7 cellular contexts compared by ENCODE assay signal in genomic region chr22:30560643-30561202, GRCh38. TPM values are rescaled to one million over a fixed set of nuclear protein-coding genes. Genes with fewer than 3 reads are reported as not detected.
A peak's percentile ranks its signal among the peaks of the same experiment; 100 is the strongest.
DNase-seq lines count a peak whose midpoint lies in the region; TF ChIP-seq lines count a peak whose summit lies in the region.
"Not testable (repeated sequence)": the region's sequence is repeated elsewhere in the genome, so short reads cannot be mapped to it uniquely, and the experiment has no call there.
"Had no signal": no experiment of that assay in that cellular context is flagged by ENCODE, and none has a peak within 500 bp of the region (broad histone marks: within the 10 kb centered on the region; RNA-seq: fewer than 3 reads in every experiment).

No MANE protein-coding gene starts in this region.

- not testable (repeated sequence) for H3K27me3 ChIP-seq in GM06990 (replicated peaks; ENCODE audit: control insufficient read depth, insufficient read depth, low read length); Karpas-422 (ENCODE audit: low read length)

- H3K4me3 ChIP-seq in GM06990 (replicated peaks; ENCODE audit: low read depth, low read length); Karpas-422 (ENCODE audit: low read length): not testable (repeated sequence)

- H3K4me1 ChIP-seq in Karpas-422 (ENCODE audit: low read length), result not testable (repeated sequence)

- not testable (repeated sequence) for H3K9ac ChIP-seq in Karpas-422 (ENCODE audit: low read length)

- H3K36me3 Mint-ChIP-seq in activated naive CD4-positive, alpha-beta T cell treated with anti-CD3 and anti-CD28 coated beads, Interleukin-2, amount 10 ng/mL, durations not matched to agents 7 days and 5 days, result not testable (repeated sequence)

- H3K79me2 ChIP-seq in Karpas-422 (ENCODE audit: low read length), result not testable (repeated sequence)

- H3K9me2 ChIP-seq in Karpas-422 (replicated peaks; ENCODE audit: insufficient read depth, low read length), result not testable (repeated sequence)

- in situ Hi-C loops in SK-MEL-5 (cut with HindIII; ENCODE audit: low pct_unique_long_range_greater_than_20kb, low sequenced_read_pairs), result not testable (repeated sequence)

- not testable (repeated sequence) for H3K9me3 Mint-ChIP-seq in activated naive CD4-positive, alpha-beta T cell treated with anti-CD3 and anti-CD28 coated beads, Interleukin-2, amount 10 ng/mL, durations not matched to agents 7 days and 5 days

- not testable (repeated sequence) for H4K20me1 ChIP-seq in Karpas-422 (ENCODE audit: insufficient read depth, low read depth, low read length)

- H3K4me2 ChIP-seq in Karpas-422 (ENCODE audit: low read depth, low read length, poor library complexity, severe bottlenecking), result not testable (repeated sequence)

- not testable (repeated sequence) for H3K4me1 Mint-ChIP-seq in activated naive CD4-positive, alpha-beta T cell treated with anti-CD3 and anti-CD28 coated beads, Interleukin-2, amount 10 ng/mL, durations not matched to agents 7 days and 5 days

- not testable (repeated sequence) for H3K4me3 Mint-ChIP-seq in activated naive CD4-positive, alpha-beta T cell treated with anti-CD3 and anti-CD28 coated beads, Interleukin-2, amount 10 ng/mL, durations not matched to agents 7 days and 5 days

- H2AFZ ChIP-seq in Karpas-422 (ENCODE audit: low read length), result not testable (repeated sequence)

- CTCF ChIA-PET in activated naive CD4-positive, alpha-beta T cell treated with anti-CD3 and anti-CD28 coated beads, Interleukin-2, amount 10 ng/mL, durations not matched to agents 7 days and 5 days (lab: Charles Lee), result not testable (repeated sequence)

- not testable (repeated sequence) for H3K27ac Mint-ChIP-seq in activated naive CD4-positive, alpha-beta T cell treated with anti-CD3 and anti-CD28 coated beads, Interleukin-2, amount 10 ng/mL, durations not matched to agents 7 days and 5 days

- H3K27ac ChIP-seq in Karpas-422 (ENCODE audit: low read length), result not testable (repeated sequence)

- peaks cover 18% of the 10 kb centered on the region for H3K27me3 Mint-ChIP-seq in activated naive CD4-positive, alpha-beta T cell treated with anti-CD3 and anti-CD28 coated beads, Interleukin-2, amount 10 ng/mL, durations not matched to agents 7 days and 5 days

- DNase-seq in GM06990 (ENCODE audit: extremely low read depth, insufficient read length), result not testable (repeated sequence)
- DNase-seq in Karpas-422 (peak; percentile 73), SK-MEL-5 (ENCODE audit: low read depth, low spot score) (peak; percentile 42), iPS-NIHi7 (ENCODE audit: extremely low spot score) (peak; percentile 50)
- DNase-seq in activated naive CD4-positive, alpha-beta T cell treated with anti-CD3 and anti-CD28 coated beads, Interleukin-2, amount 10 ng/mL, durations not matched to agents 7 days and 5 days, result peak; percentile 31
- peak; percentile 51 for DNase-seq in stimulated activated CD8-positive, alpha-beta memory T cell treated with anti-CD3 and anti-CD28 coated beads, Interleukin-4, amount 100 ng/mL, for 48 hours

- H3K36me3 ChIP-seq in GM06990 (ENCODE audit: control insufficient read depth, insufficient read depth, low read length); Karpas-422 (ENCODE audit: insufficient read depth, low read length): not testable (repeated sequence)

- H3K9me3 ChIP-seq in Karpas-422 (ENCODE audit: low read length), result not testable (repeated sequence)

- TF ChIP-seq CTCF in GM06990 (IDR thresholded peaks at IDR 0.05; ENCODE audit: insufficient read depth, low read length, poor library complexity, severe bottlenecking), result peak; percentile 45

RNA-seq across cellular contexts. Expression of gene GAL3ST1, which starts 13.7 kb away (rescaled TPM):
- total RNA-seq in Karpas-422 (2014; rRNA removed; shearing (Covaris generic); ENCODE audit: low replicate concordance), result not detected in 2 replicates
- 0.55 and 0.96 TPM in 2 replicates for total RNA-seq in SK-MEL-5 (2014; rRNA removed; shearing (Covaris generic))
- 0.71 and 0.90 TPM in 2 replicates for polyA plus RNA-seq in SK-MEL-5 (2015; cell fraction: cytosol; rRNA removed)
- polyA plus RNA-seq in SK-MEL-5 (2015; cell fraction: nucleus; rRNA removed), result not detected in 2 replicates
- total RNA-seq: natural killer cell had no signal

RNA-seq across cellular contexts. Expression of gene SEC14L6, which starts 14.2 kb away (rescaled TPM):
- not detected in 2 replicates for total RNA-seq in Karpas-422 (2014; rRNA removed; shearing (Covaris generic); ENCODE audit: low replicate concordance)
- not detected in 2 replicates for total RNA-seq in SK-MEL-5 (2014; rRNA removed; shearing (Covaris generic))
- not detected in 2 replicates for polyA plus RNA-seq in SK-MEL-5 (2015; cell fraction: cytosol; rRNA removed)
- polyA plus RNA-seq in SK-MEL-5 (2015; cell fraction: nucleus; rRNA removed), result not detected in 2 replicates

RNA-seq across cellular contexts. Expression of gene PES1, which starts 31.0 kb away (rescaled TPM):
- total RNA-seq in Karpas-422 (2014; rRNA removed; shearing (Covaris generic); ENCODE audit: low replicate concordance), result 93.6 and 110 TPM in 2 replicates
- total RNA-seq in SK-MEL-5 (2014; rRNA removed; shearing (Covaris generic)), result 185 and 200 TPM in 2 replicates
- 163 and 168 TPM in 2 replicates for polyA plus RNA-seq in SK-MEL-5 (2015; cell fraction: cytosol; rRNA removed)
- 85.1 and 121 TPM in 2 replicates for polyA plus RNA-seq in SK-MEL-5 (2015; cell fraction: nucleus; rRNA removed)

RNA-seq across cellular contexts. Expression of gene TCN2, which starts 46.3 kb away (rescaled TPM):
- 0.18 and 0.93 TPM in 2 replicates for total RNA-seq in Karpas-422 (2014; rRNA removed; shearing (Covaris generic); ENCODE audit: low replicate concordance)
- 1.8 and 2.0 TPM in 2 replicates for total RNA-seq in SK-MEL-5 (2014; rRNA removed; shearing (Covaris generic))
- polyA plus RNA-seq in SK-MEL-5 (2015; cell fraction: cytosol; rRNA removed), result 1.6 and 2.5 TPM in 2 replicates
- polyA plus RNA-seq in SK-MEL-5 (2015; cell fraction: nucleus; rRNA removed), result 0.81 and 2.4 TPM in 2 replicates

RNA-seq across cellular contexts. Expression of gene SEC14L4, which starts 55.2 kb away (rescaled TPM):
- total RNA-seq in Karpas-422 (2014; rRNA removed; shearing (Covaris generic); ENCODE audit: low replicate concordance), result not detected in 2 replicates
- 0.24 and 0.59 TPM in 2 replicates for total RNA-seq in SK-MEL-5 (2014; rRNA removed; shearing (Covaris generic))
- polyA plus RNA-seq in SK-MEL-5 (2015; cell fraction: cytosol; rRNA removed), result 0.79 and 1.2 TPM in 2 replicates
- 0.68 and 0.69 TPM in 2 replicates for polyA plus RNA-seq in SK-MEL-5 (2015; cell fraction: nucleus; rRNA removed)
- total RNA-seq: natural killer cell had no signal
